ENCODE assay signal across 27 cellular contexts in genomic region chr19:30287973-30288372, GRCh38.
"Had no signal": no experiment of that assay in that cellular context is flagged by ENCODE, and none has a peak within 500 bp of the region (broad histone marks: within the 10 kb centered on the region; RNA-seq: fewer than 3 reads in every experiment).

No MANE protein-coding gene starts in this region.

- H3K4me1 ChIP-seq: colonic mucosa, esophagus muscularis mucosa, esophagus squamous epithelium, foreskin keratinocyte, gastrocnemius medialis, gastroesophageal sphincter, heart left ventricle, heart right ventricle had no signal

- DNase-seq: colonic mucosa; cortex of kidney; dermis blood vessel endothelial cell; dorsolateral prefrontal cortex; effector CD4-positive, alpha-beta T cell; effector CD8-positive, alpha-beta T cell; effector memory CD4-positive, alpha-beta T cell; effector memory CD8-positive, alpha-beta T cell; endodermal cell; erythroblast; esophagus squamous epithelium; foreskin fibroblast; foreskin keratinocyte; foreskin melanocyte; gastrocnemius medialis; glutamatergic neuron; head of caudate nucleus; heart left ventricle; heart right ventricle had no signal

- H3K27me3 ChIP-seq: colonic mucosa, esophagus squamous epithelium, foreskin keratinocyte, gastrocnemius medialis, heart left ventricle, heart right ventricle had no signal

- H3K9me3 ChIP-seq: colonic mucosa, esophagus muscularis mucosa, esophagus squamous epithelium, gastrocnemius medialis, gastroesophageal sphincter, heart left ventricle had no signal

- ATAC-seq: effector memory CD8-positive, alpha-beta T cell; esophagus mucosa; foreskin keratinocyte; gastrocnemius medialis; gastroesophageal sphincter; heart left ventricle; heart right ventricle had no signal

- H3K4me3 ChIP-seq: colonic mucosa, dorsolateral prefrontal cortex, esophagus muscularis mucosa, esophagus squamous epithelium, gastrocnemius medialis, gastroesophageal sphincter, heart left ventricle, heart right ventricle had no signal

- FAIRE-seq: colon, endometrium, endothelial cell of umbilical vein, frontal cortex had no signal

- H3K27ac ChIP-seq: colonic mucosa, epithelial cell of prostate, esophagus muscularis mucosa, esophagus squamous epithelium, foreskin keratinocyte, gastrocnemius medialis, gastroesophageal sphincter, heart left ventricle, heart right ventricle had no signal

- H3K36me3 ChIP-seq: colonic mucosa, esophagus muscularis mucosa, esophagus squamous epithelium, gastrocnemius medialis, gastroesophageal sphincter, heart left ventricle, heart right ventricle had no signal
